1 cellular context compared by ENCODE assay signal in the genomic region with DNA sequence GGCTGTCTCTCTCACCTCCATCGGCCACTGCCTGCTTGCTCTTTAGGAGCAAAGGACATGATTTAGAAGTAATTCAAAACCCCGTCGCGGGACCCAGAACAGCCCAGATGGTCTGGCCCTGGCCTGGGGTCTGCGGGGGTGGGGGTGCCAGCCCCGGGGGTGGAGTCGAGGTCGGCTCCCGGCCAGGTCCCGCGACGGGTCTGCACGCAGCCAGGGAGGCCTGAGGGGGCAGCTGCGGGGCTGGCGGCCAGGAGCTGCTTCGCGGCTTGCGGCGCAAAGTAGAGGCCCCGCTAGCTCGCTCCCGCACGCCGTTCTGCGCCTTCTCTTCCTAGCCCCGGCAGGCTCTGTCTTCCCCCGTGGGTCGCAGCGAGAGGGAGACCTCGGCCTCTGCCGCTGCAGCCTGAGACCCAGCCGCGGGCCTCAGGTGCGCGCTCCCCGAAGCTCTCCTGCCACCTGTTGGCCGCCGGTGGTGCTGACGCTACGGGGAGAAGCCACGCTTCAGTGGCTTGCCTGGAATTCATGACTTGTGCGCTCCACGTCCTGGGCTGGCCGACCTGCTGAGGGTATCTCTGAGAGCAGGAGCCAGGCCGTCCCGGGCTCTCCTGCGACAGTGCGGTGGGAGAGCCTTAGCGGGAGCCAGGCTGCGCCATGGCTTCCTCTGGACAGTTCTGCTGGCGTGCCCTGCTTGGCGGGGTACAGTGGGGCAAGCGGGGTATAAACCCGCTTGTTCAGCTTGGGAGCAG.
TF ChIP-seq lines count a peak whose summit lies in the region.

No MANE protein-coding gene starts in this region.

TF ChIP-seq in HepG2, 621 proteins besides CTCF, POLR2A, EP300 and RAD21 (continued from another document and continues in another):
- TF ChIP-seq, protein P1, sequence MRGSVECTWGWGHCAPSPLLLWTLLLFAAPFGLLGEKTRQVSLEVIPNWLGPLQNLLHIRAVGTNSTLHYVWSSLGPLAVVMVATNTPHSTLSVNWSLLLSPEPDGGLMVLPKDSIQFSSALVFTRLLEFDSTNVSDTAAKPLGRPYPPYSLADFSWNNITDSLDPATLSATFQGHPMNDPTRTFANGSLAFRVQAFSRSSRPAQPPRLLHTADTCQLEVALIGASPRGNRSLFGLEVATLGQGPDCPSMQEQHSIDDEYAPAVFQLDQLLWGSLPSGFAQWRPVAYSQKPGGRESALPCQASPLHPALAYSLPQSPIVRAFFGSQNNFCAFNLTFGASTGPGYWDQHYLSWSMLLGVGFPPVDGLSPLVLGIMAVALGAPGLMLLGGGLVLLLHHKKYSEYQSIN (CRISPR knock-in tag; IDR thresholded peaks at IDR 0.05; ENCODE audit: borderline replicate concordance): no peak
- no peak for TF ChIP-seq MBD4 (IDR thresholded peaks at IDR 0.05; ENCODE audit: borderline replicate concordance, low read length)
- no peak for TF ChIP-seq POLR2AphosphoS5 (IDR thresholded peaks at IDR 0.05; ENCODE audit: low read depth, low read length)
- TF ChIP-seq, protein P2, sequence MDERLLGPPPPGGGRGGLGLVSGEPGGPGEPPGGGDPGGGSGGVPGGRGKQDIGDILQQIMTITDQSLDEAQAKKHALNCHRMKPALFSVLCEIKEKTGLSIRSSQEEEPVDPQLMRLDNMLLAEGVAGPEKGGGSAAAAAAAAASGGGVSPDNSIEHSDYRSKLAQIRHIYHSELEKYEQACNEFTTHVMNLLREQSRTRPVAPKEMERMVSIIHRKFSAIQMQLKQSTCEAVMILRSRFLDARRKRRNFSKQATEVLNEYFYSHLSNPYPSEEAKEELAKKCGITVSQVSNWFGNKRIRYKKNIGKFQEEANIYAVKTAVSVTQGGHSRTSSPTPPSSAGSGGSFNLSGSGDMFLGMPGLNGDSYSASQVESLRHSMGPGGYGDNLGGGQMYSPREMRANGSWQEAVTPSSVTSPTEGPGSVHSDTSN (CRISPR knock-in tag; IDR thresholded peaks at IDR 0.05): no peak
- no peak for TF ChIP-seq SSRP1 (CRISPR knock-in tag; IDR thresholded peaks at IDR 0.05)
- no peak; the same call in 1 of the 2 replicates for TF ChIP-seq ISL2 (CRISPR knock-in tag; IDR thresholded peaks at IDR 0.05)
- no peak for TF ChIP-seq ZNF546 (CRISPR knock-in tag; conservative IDR thresholded peaks at IDR 0.05)
- TF ChIP-seq HDAC6 (IDR thresholded peaks at IDR 0.05; ENCODE audit: low read depth, low read length): no peak
- TF ChIP-seq CHD4 (IDR thresholded peaks at IDR 0.05; ENCODE audit: borderline replicate concordance, low read length): no peak
- TF ChIP-seq, protein P3, sequence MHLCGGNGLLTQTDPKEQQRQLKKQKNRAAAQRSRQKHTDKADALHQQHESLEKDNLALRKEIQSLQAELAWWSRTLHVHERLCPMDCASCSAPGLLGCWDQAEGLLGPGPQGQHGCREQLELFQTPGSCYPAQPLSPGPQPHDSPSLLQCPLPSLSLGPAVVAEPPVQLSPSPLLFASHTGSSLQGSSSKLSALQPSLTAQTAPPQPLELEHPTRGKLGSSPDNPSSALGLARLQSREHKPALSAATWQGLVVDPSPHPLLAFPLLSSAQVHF (CRISPR knock-in tag; IDR thresholded peaks at IDR 0.05): no peak
- no peak for TF ChIP-seq KDM1A (CRISPR knock-in tag; IDR thresholded peaks at IDR 0.05)
- peak; percentile 63; the same call in 1 of the 2 replicates for TF ChIP-seq ZNF235 (CRISPR knock-in tag; IDR thresholded peaks at IDR 0.05; ENCODE audit: borderline replicate concordance)
- TF ChIP-seq SMARCE1 (IDR thresholded peaks at IDR 0.05; ENCODE audit: borderline replicate concordance): no peak
- TF ChIP-seq ZNF816 (CRISPR knock-in tag; IDR thresholded peaks at IDR 0.05; ENCODE audit: borderline replicate concordance): no peak
- TF ChIP-seq ZNF160 (CRISPR knock-in tag; IDR thresholded peaks at IDR 0.05): peak; percentile 27; the same call in 1 of the 2 replicates
- TF ChIP-seq, protein P4, sequence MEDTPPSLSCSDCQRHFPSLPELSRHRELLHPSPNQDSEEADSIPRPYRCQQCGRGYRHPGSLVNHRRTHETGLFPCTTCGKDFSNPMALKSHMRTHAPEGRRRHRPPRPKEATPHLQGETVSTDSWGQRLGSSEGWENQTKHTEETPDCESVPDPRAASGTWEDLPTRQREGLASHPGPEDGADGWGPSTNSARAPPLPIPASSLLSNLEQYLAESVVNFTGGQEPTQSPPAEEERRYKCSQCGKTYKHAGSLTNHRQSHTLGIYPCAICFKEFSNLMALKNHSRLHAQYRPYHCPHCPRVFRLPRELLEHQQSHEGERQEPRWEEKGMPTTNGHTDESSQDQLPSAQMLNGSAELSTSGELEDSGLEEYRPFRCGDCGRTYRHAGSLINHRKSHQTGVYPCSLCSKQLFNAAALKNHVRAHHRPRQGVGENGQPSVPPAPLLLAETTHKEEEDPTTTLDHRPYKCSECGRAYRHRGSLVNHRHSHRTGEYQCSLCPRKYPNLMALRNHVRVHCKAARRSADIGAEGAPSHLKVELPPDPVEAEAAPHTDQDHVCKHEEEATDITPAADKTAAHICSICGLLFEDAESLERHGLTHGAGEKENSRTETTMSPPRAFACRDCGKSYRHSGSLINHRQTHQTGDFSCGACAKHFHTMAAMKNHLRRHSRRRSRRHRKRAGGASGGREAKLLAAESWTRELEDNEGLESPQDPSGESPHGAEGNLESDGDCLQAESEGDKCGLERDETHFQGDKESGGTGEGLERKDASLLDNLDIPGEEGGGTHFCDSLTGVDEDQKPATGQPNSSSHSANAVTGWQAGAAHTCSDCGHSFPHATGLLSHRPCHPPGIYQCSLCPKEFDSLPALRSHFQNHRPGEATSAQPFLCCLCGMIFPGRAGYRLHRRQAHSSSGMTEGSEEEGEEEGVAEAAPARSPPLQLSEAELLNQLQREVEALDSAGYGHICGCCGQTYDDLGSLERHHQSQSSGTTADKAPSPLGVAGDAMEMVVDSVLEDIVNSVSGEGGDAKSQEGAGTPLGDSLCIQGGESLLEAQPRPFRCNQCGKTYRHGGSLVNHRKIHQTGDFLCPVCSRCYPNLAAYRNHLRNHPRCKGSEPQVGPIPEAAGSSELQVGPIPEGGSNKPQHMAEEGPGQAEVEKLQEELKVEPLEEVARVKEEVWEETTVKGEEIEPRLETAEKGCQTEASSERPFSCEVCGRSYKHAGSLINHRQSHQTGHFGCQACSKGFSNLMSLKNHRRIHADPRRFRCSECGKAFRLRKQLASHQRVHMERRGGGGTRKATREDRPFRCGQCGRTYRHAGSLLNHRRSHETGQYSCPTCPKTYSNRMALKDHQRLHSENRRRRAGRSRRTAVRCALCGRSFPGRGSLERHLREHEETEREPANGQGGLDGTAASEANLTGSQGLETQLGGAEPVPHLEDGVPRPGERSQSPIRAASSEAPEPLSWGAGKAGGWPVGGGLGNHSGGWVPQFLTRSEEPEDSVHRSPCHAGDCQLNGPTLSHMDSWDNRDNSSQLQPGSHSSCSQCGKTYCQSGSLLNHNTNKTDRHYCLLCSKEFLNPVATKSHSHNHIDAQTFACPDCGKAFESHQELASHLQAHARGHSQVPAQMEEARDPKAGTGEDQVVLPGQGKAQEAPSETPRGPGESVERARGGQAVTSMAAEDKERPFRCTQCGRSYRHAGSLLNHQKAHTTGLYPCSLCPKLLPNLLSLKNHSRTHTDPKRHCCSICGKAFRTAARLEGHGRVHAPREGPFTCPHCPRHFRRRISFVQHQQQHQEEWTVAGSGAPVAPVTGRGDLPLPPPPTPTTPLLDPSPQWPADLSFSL (CRISPR knock-in tag; IDR thresholded peaks at IDR 0.05): no peak
- TF ChIP-seq, protein P5, sequence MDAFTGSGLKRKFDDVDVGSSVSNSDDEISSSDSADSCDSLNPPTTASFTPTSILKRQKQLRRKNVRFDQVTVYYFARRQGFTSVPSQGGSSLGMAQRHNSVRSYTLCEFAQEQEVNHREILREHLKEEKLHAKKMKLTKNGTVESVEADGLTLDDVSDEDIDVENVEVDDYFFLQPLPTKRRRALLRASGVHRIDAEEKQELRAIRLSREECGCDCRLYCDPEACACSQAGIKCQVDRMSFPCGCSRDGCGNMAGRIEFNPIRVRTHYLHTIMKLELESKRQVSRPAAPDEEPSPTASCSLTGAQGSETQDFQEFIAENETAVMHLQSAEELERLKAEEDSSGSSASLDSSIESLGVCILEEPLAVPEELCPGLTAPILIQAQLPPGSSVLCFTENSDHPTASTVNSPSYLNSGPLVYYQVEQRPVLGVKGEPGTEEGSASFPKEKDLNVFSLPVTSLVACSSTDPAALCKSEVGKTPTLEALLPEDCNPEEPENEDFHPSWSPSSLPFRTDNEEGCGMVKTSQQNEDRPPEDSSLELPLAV (CRISPR knock-in tag; conservative IDR thresholded peaks at IDR 0.05; ENCODE audit: low read depth): no peak
- no peak for TF ChIP-seq AGO1 (IDR thresholded peaks at IDR 0.05; ENCODE audit: low read depth, low read length, poor library complexity, severe bottlenecking)
- TF ChIP-seq NFKBIZ (CRISPR knock-in tag; IDR thresholded peaks at IDR 0.05): no peak
- TF ChIP-seq, protein P6, sequence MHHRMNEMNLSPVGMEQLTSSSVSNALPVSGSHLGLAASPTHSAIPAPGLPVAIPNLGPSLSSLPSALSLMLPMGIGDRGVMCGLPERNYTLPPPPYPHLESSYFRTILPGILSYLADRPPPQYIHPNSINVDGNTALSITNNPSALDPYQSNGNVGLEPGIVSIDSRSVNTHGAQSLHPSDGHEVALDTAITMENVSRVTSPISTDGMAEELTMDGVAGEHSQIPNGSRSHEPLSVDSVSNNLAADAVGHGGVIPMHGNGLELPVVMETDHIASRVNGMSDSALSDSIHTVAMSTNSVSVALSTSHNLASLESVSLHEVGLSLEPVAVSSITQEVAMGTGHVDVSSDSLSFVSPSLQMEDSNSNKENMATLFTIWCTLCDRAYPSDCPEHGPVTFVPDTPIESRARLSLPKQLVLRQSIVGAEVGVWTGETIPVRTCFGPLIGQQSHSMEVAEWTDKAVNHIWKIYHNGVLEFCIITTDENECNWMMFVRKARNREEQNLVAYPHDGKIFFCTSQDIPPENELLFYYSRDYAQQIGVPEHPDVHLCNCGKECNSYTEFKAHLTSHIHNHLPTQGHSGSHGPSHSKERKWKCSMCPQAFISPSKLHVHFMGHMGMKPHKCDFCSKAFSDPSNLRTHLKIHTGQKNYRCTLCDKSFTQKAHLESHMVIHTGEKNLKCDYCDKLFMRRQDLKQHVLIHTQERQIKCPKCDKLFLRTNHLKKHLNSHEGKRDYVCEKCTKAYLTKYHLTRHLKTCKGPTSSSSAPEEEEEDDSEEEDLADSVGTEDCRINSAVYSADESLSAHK (CRISPR knock-in tag; IDR thresholded peaks at IDR 0.05; ENCODE audit: borderline replicate concordance): no peak
- TF ChIP-seq ZNF777 (CRISPR knock-in tag; IDR thresholded peaks at IDR 0.05): peak; percentile 88
- TF ChIP-seq PHF20 (CRISPR knock-in tag; IDR thresholded peaks at IDR 0.05): no peak
- TF ChIP-seq ZFP36L1 (CRISPR knock-in tag; IDR thresholded peaks at IDR 0.05): no peak; the same call in 1 of the 2 replicates
- TF ChIP-seq, protein P7, sequence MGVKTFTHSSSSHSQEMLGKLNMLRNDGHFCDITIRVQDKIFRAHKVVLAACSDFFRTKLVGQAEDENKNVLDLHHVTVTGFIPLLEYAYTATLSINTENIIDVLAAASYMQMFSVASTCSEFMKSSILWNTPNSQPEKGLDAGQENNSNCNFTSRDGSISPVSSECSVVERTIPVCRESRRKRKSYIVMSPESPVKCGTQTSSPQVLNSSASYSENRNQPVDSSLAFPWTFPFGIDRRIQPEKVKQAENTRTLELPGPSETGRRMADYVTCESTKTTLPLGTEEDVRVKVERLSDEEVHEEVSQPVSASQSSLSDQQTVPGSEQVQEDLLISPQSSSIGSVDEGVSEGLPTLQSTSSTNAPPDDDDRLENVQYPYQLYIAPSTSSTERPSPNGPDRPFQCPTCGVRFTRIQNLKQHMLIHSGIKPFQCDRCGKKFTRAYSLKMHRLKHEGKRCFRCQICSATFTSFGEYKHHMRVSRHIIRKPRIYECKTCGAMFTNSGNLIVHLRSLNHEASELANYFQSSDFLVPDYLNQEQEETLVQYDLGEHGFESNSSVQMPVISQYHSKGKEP (CRISPR knock-in tag; IDR thresholded peaks at IDR 0.05): no peak
- TF ChIP-seq, protein P8, sequence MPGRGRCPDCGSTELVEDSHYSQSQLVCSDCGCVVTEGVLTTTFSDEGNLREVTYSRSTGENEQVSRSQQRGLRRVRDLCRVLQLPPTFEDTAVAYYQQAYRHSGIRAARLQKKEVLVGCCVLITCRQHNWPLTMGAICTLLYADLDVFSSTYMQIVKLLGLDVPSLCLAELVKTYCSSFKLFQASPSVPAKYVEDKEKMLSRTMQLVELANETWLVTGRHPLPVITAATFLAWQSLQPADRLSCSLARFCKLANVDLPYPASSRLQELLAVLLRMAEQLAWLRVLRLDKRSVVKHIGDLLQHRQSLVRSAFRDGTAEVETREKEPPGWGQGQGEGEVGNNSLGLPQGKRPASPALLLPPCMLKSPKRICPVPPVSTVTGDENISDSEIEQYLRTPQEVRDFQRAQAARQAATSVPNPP (CRISPR knock-in tag; IDR thresholded peaks at IDR 0.05): no peak
- TF ChIP-seq, protein P9, sequence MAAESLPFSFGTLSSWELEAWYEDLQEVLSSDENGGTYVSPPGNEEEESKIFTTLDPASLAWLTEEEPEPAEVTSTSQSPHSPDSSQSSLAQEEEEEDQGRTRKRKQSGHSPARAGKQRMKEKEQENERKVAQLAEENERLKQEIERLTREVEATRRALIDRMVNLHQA (CRISPR knock-in tag; IDR thresholded peaks at IDR 0.05): no peak
- TF ChIP-seq, protein P10, sequence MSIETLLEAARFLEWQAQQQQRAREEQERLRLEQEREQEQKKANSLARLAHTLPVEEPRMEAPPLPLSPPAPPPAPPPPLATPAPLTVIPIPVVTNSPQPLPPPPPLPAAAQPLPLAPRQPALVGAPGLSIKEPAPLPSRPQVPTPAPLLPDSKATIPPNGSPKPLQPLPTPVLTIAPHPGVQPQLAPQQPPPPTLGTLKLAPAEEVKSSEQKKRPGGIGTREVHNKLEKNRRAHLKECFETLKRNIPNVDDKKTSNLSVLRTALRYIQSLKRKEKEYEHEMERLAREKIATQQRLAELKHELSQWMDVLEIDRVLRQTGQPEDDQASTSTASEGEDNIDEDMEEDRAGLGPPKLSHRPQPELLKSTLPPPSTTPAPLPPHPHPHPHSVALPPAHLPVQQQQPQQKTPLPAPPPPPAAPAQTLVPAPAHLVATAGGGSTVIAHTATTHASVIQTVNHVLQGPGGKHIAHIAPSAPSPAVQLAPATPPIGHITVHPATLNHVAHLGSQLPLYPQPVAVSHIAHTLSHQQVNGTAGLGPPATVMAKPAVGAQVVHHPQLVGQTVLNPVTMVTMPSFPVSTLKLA (IDR thresholded peaks at IDR 0.05): no peak
- no peak for TF ChIP-seq HCFC1 (IDR thresholded peaks at IDR 0.05; ENCODE audit: low read depth, low read length)
- peak; percentile 13; the same call in 1 of the 2 replicates for TF ChIP-seq ZNF121 (CRISPR knock-in tag; IDR thresholded peaks at IDR 0.05)
- TF ChIP-seq, protein P11, sequence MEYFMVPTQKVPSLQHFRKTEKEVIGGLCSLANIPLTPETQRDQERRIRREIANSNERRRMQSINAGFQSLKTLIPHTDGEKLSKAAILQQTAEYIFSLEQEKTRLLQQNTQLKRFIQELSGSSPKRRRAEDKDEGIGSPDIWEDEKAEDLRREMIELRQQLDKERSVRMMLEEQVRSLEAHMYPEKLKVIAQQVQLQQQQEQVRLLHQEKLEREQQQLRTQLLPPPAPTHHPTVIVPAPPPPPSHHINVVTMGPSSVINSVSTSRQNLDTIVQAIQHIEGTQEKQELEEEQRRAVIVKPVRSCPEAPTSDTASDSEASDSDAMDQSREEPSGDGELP (IDR thresholded peaks at IDR 0.05; ENCODE audit: borderline replicate concordance, low read depth): no peak
- peak; percentile 81 for TF ChIP-seq SALL1 (CRISPR knock-in tag; IDR thresholded peaks at IDR 0.05)
- TF ChIP-seq, protein P12, sequence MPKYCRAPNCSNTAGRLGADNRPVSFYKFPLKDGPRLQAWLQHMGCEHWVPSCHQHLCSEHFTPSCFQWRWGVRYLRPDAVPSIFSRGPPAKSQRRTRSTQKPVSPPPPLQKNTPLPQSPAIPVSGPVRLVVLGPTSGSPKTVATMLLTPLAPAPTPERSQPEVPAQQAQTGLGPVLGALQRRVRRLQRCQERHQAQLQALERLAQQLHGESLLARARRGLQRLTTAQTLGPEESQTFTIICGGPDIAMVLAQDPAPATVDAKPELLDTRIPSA (CRISPR knock-in tag; IDR thresholded peaks at IDR 0.05; ENCODE audit: borderline replicate concordance): no peak
